Comparison of ENCODE assay signal across 1 cellular context in genomic region chr11:95147364-95147905, GRCh38.
TF ChIP-seq lines count a peak whose summit lies in the region.

No MANE protein-coding gene starts in this region.

TF ChIP-seq in SK-N-SH treated with all-trans-retinoic acid at 6 μM for 48 hours, 23 proteins besides CTCF, POLR2A, EP300 and RAD21 (continued from another document):
- TF ChIP-seq ISL1 (CRISPR knock-in tag; IDR thresholded peaks at IDR 0.05) (peak; percentile 90), ZNF70 (CRISPR knock-in tag; IDR thresholded peaks at IDR 0.05) (no peak), BACH2 (CRISPR knock-in tag; IDR thresholded peaks at IDR 0.05; ENCODE audit: borderline replicate concordance) (peak; percentile 69; the same call in 1 of the 2 replicates), ZNF565 (CRISPR knock-in tag; conservative IDR thresholded peaks at IDR 0.05; ENCODE audit: low read depth) (no peak), ZNF8 (CRISPR knock-in tag; IDR thresholded peaks at IDR 0.05) (no peak), TOX (CRISPR knock-in tag; IDR thresholded peaks at IDR 0.05; ENCODE audit: borderline replicate concordance) (peak; percentile 81)
